18 cellular contexts compared by ENCODE assay signal in the genomic region with DNA sequence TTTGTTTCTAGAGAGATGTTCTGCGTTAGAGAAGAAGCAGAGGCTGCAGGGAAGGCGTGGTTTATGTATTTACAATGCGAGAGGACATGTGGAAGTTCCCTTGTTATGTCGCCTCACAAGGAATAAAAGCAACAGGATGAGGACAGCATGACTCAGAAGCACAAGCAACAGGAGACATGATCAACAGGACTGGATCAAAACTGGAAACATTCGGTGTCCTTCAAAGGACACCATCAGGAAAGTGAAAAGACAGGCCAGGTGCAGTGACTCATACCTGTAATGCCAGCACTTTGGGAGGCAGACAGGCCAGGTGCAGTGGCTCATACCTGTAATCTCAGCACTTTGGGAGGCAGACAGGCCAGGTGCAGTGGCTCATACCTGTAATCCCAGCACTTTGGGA. TPM values are rescaled to one million over a fixed set of nuclear protein-coding genes. Genes with fewer than 3 reads are reported as not detected.
A peak's percentile ranks its signal among the peaks of the same experiment; 100 is the strongest.
DNase-seq lines count a peak whose midpoint lies in the region; FAIRE-seq and TF ChIP-seq lines count a peak whose summit lies in the region.
"Had no signal": no experiment of that assay in that cellular context is flagged by ENCODE, and none has a peak within 500 bp of the region (broad histone marks: within the 10 kb centered on the region; RNA-seq: fewer than 3 reads in every experiment).

No MANE protein-coding gene starts in this region.

- no peaks in the 10 kb centered on the region for H3K9me3 ChIP-seq in kidney (ENCODE audit: control insufficient read depth in 1 of 2, low read length in 2 of 2)
- H3K9me3 ChIP-seq: BLaER1, tibial nerve had no signal

- H3K9ac ChIP-seq in kidney (ENCODE audit: low read length in 2 of 2): no peak overlapping the region
- H3K9ac ChIP-seq: BLaER1 had no signal

- H3K27ac ChIP-seq in kidney (ENCODE audit: low read depth in 2 of 2, low read length in 2 of 2): no peak overlapping the region
- H3K27ac ChIP-seq: BLaER1, coronary artery, tibial nerve, VCaP had no signal

- no peaks in the 10 kb centered on the region for H3K4me1 ChIP-seq in kidney (ENCODE audit: control insufficient read depth in 1 of 2, insufficient read depth in 1 of 2, low read depth in 1 of 2, low read length in 2 of 2)
- H3K4me1 ChIP-seq: tibial nerve had no signal

- FAIRE-seq in bronchial epithelial cell (lab: Jason Lieb, UNC): peak; percentile 68
- no peak for FAIRE-seq in kidney (lab: Jason Lieb, UNC)

- TF ChIP-seq CTCF in bronchial epithelial cell (IDR thresholded peaks at IDR 0.05; ENCODE audit: insufficient read depth, low read length, severe bottlenecking): no peak
- no peak for TF ChIP-seq CTCF in kidney (IDR thresholded peaks at IDR 0.05; ENCODE audit: borderline replicate concordance, extremely low read depth, insufficient read depth)

- no peak overlapping the region for H3K4me3 ChIP-seq in bronchial epithelial cell (ENCODE audit: low read depth, low read length)
- no peak overlapping the region for H3K4me3 ChIP-seq in kidney (ENCODE audit: low read length in 2 of 2)
- H3K4me3 ChIP-seq: BLaER1, coronary artery, tibial nerve had no signal

- H3K36me3 ChIP-seq in bronchial epithelial cell (ENCODE audit: control insufficient read depth, insufficient read depth, low read length): no peaks in the 10 kb centered on the region
- peaks cover 8 to 21% of the 10 kb centered on the region in 2 donors for H3K36me3 ChIP-seq in kidney (ENCODE audit: control insufficient read depth in 1 of 2, insufficient read depth in 2 of 2, low read length in 2 of 2)

- peak; percentile 41 for DNase-seq in A172 (ENCODE audit: low spot score)
- peak; percentile 41 for DNase-seq in LHCN-M2 (ENCODE audit: low read depth)
- DNase-seq in bronchial epithelial cell (ENCODE audit: low read depth): peak; percentile 78
- DNase-seq in kidney: peak; percentile 3
- DNase-seq in NCI-H2029 treated with DMSO at 0.1 percent for 48 hours (lab: John Stamatoyannopoulos, UW): no peak
- DNase-seq in HT-29 (ENCODE audit: low spot score): no peak
- DNase-seq in middle frontal gyrus (ENCODE audit: extremely low spot score, low spot score): no peak
- no peak for DNase-seq in NOMO-1 (lab: John Stamatoyannopoulos, UW; ENCODE audit: unreplicated experiment in 2 of 2)
- DNase-seq: 8988T; activated CD4-positive, alpha-beta T cell treated with anti-CD3 and anti-CD28 coated beads, Interleukin-2, amount 50 U/mL, for 48 hours; activated T-cell treated with anti-CD3 and anti-CD28 coated beads, Interleukin-2, amount 50 U/mL, for 1 hour; NCI-H187; nephron progenitor cell; SIG-M5 had no signal

- H3K27me3 ChIP-seq in bronchial epithelial cell (ENCODE audit: control insufficient read depth, insufficient read depth, low read length): no peaks in the 10 kb centered on the region
- H3K27me3 ChIP-seq: BLaER1, tibial nerve had no signal

- intact Hi-C loops in kidney (cut with DNase I): no loop called here

RNA-seq across cellular contexts. Expression of gene CCDC57, which starts 52.6 kb away (rescaled TPM):
- total RNA-seq in A172 (2014; rRNA removed; shearing (Covaris generic)): 8.9 and 14.6 TPM in 2 replicates
- 11.0 and 13.5 TPM in 2 replicates for total RNA-seq in LHCN-M2 (2014; rRNA removed)
- polyA plus RNA-seq in LHCN-M2 (2012): 8.0 TPM
- 8.1 and 10.8 TPM in 2 replicates for total RNA-seq in bronchial epithelial cell
- total RNA-seq in kidney: 79.4 TPM
- 46.7 TPM for polyA plus RNA-seq in kidney (ENCODE audit: insufficient read depth, low read depth, low replicate concordance)
- total RNA-seq in HT-29 (2014; rRNA removed; shearing (Covaris generic)): 47.6 and 48.2 TPM in 2 replicates

Comparison
In these comparisons a context has a peak if more than half of its experiments do, and no peak if none do; other contexts are left out.
1. DNase-seq: peak in A172 (single experiment), LHCN-M2 (single experiment), bronchial epithelial cell (single experiment) and kidney (single experiment); none in NCI-H2029 treated with DMSO at 0.1 percent for 48 hours (single experiment), HT-29 (single experiment), middle frontal gyrus (single experiment) and NOMO-1 (0 of 2).